In the genomic region with DNA sequence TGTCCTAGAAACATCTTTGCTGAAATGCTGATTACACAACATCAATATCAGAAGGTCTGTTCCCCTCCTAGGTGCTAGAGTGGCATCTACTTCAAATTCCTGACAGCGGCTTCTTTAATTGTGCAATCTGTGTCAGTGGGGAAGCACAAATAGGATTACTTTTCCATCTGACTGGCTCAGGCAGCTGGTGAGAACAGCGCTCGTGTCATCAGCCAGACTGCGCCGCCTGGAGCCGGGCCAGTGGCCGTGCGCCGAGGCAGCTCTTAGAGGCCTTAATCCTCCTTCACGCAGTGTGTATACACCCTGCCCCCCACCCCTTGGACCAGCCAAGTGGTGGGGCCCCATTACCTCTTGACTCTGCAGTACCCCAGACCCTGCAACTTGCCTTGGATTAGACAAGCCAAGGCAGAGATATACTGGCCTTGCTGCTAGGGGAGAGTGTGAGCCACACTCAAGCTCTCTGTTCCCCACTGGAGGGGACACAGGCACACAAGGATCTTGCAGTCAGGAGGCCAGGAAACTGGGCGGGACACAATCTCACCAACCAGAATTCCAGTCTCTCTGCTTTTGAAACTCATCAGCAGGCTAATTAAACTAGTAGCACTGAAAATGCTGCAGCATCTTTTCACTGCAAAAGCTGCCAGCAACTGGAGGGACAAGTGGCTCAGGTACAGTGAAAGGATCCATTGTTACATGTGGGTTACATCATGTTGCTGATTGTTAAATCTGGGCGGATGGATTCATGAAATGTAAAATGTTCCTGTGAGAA, we compare ENCODE assay signal across 8 cellular contexts. TPM values are rescaled to one million over a fixed set of nuclear protein-coding genes. Genes with fewer than 3 reads are reported as not detected.
DNase-seq lines count a peak whose midpoint lies in the region; ATAC-seq and TF ChIP-seq lines count a peak whose summit lies in the region.

No MANE protein-coding gene starts in this region.

- H3K9me3 ChIP-seq in thoracic aorta = no peaks in the 10 kb centered on the region

- no peaks in the 10 kb centered on the region for H3K9me3 Mint-ChIP-seq in memory B cell

- H3K27me3 Mint-ChIP-seq in memory B cell = no peaks in the 10 kb centered on the region

- H3K27me3 ChIP-seq in thoracic aorta (replicated peaks; ENCODE audit: insufficient read depth) = no peaks in the 10 kb centered on the region

- H3K4me1 Mint-ChIP-seq in memory B cell = peaks cover 66% of the 10 kb centered on the region

- H3K27ac ChIP-seq in thoracic aorta = peak overlapping the region; percentile 45 to 75

- peaks cover 85 to 99% of the 10 kb centered on the region in 2 donors for H3K4me1 ChIP-seq in thoracic aorta (ENCODE audit: control insufficient read depth in 1 of 2, low read depth in 2 of 2)

- peak; percentile 31 for TF ChIP-seq CTCF in thoracic aorta (IDR thresholded peaks at IDR 0.05)

- no peaks in the 10 kb centered on the region for H3K36me3 ChIP-seq in thoracic aorta

- H3K4me3 ChIP-seq in thoracic aorta = peak overlapping the region; percentile 3

- DNase-seq in AG08396 (ENCODE audit: low spot score) (peak; percentile 82), HPDE6-E6E7 (ENCODE audit: extremely low spot score) (peak; percentile 38), OCI-M1 (lab: John Stamatoyannopoulos, UW) (peak; percentile 83), dermis blood vessel endothelial cell (peak; percentile 73), memory B cell (ENCODE audit: low spot score in 2 of 2) (no peak), thoracic aorta (ENCODE audit: low spot score) (no peak)
- DNase-seq in activated CD8-positive, alpha-beta memory T cell treated with anti-CD3 and anti-CD28 coated beads, Interleukin-2, amount 50 U/mL, for 48 hours = no peak

- peak overlapping the region; percentile 83 for H3K27ac Mint-ChIP-seq in memory B cell

- H3K36me3 Mint-ChIP-seq in memory B cell = peaks cover 3% of the 10 kb centered on the region

- ATAC-seq in memory B cell (ENCODE audit: low read depth) (no peak), thoracic aorta (ENCODE audit: insufficient number of reproducible peaks, low FRiP score, low read depth) (peak; percentile 32), HG03439 (IDR thresholded peaks at IDR 0.05; ENCODE audit: unreplicated experiment) (no peak)

- peak overlapping the region; percentile 22 for H3K4me3 Mint-ChIP-seq in memory B cell

RNA-seq across cellular contexts. Expression of gene EPHX3, which starts 48.9 kb away (rescaled TPM):
- under 0.01 and 0.09 TPM in 2 replicates for total RNA-seq in dermis blood vessel endothelial cell
- total RNA-seq in thoracic aorta = 1 to 10 TPM in 1 of 2 donors, not detected in 1; 1.2 TPM

RNA-seq across cellular contexts. Expression of gene BRD4, which starts 51.2 kb away (rescaled TPM):
- total RNA-seq in dermis blood vessel endothelial cell = 10.9 and 21.3 TPM in 2 replicates
- 10 to 100 TPM; 49.0 to 70.9 TPM for total RNA-seq in thoracic aorta

Comparison
In these comparisons a context has a peak if more than half of its experiments do, and no peak if none do; other contexts are left out.
1. DNase-seq: peak in AG08396 (single experiment), HPDE6-E6E7 (single experiment), OCI-M1 (single experiment) and dermis blood vessel endothelial cell (single experiment); none in memory B cell (0 of 2), thoracic aorta (single experiment) and activated CD8-positive, alpha-beta memory T cell treated with anti-CD3 and anti-CD28 coated beads, Interleukin-2, amount 50 U/mL, for 48 hours (single experiment).